In the genomic region with DNA sequence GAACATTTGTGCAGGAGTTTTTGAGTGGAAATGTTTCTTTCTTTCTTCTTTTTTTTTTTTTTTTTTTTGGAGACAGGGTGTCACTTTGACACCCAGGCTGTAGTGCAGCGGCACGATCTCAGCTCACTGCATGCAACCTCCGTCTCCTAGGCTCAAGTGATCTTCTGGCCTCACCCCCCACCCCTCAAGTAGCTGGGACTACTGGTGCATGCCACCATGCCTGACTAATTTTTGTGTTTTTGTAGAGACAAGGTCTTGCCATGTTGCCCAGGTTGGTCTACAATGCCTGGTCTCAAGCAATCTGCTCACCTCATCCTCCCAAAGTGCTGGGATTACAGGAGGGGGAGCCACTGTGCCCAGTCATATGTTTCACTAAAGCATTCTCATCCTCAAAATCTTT, we compare ENCODE assay signal across 27 cellular contexts.
"Had no signal": no experiment of that assay in that cellular context is flagged by ENCODE, and none has a peak within 500 bp of the region (broad histone marks: within the 10 kb centered on the region; RNA-seq: fewer than 3 reads in every experiment).

No MANE protein-coding gene starts in this region.

- H3K36me3 ChIP-seq: colonic mucosa, heart left ventricle, neutrophil, right lobe of liver, spleen, stomach, thoracic aorta, vagina had no signal

- H3K9me3 ChIP-seq: colonic mucosa, neutrophil, psoas muscle, right lobe of liver, thoracic aorta, vagina had no signal

- H3K4me3 Mint-ChIP-seq: naive thymus-derived CD4-positive, alpha-beta T cell; nephron progenitor cell had no signal

- ATAC-seq: heart left ventricle; left colon; left ventricle myocardium superior; naive thymus-derived CD4-positive, alpha-beta T cell; psoas muscle; right lobe of liver had no signal

- H3K4me1 Mint-ChIP-seq: naive thymus-derived CD4-positive, alpha-beta T cell; nephron progenitor cell had no signal

- DNase-seq: colonic mucosa; dorsolateral prefrontal cortex; effector CD8-positive, alpha-beta T cell; heart left ventricle; hippocampal formation; left colon; left ventricle myocardium superior; mesenchymal stem cell; naive thymus-derived CD4-positive, alpha-beta T cell; nephron progenitor cell; psoas muscle; retina; right lobe of liver; spleen; stimulated activated CD4-positive, alpha-beta T cell treated with anti-CD3 and anti-CD28 coated beads, Interleukin-15, amount 100 ng/mL, for 24 hours; stimulated activated CD4-positive, alpha-beta T cell treated with anti-CD3 and anti-CD28 coated beads, Interleukin-1b, Interleukin-23, amount 100 ng/mL, for 48 hours; stimulated activated CD4-positive, alpha-beta T cell treated with anti-CD3 and anti-CD28 coated beads, Interleukin-4, amount 100 ng/mL, for 24 hours; stimulated activated naive CD4-positive, alpha-beta T cell; stomach; substantia nigra; trophoblast cell had no signal

- H3K27me3 ChIP-seq: colonic mucosa, dorsolateral prefrontal cortex, heart left ventricle, neutrophil, right lobe of liver, spleen, vagina had no signal

- H3K4me3 ChIP-seq: colonic mucosa, dorsolateral prefrontal cortex, heart left ventricle, lung, psoas muscle, right lobe of liver, spleen, stomach, thoracic aorta, vagina had no signal

- H3K27ac ChIP-seq: colonic mucosa, dorsolateral prefrontal cortex, heart left ventricle, neutrophil, psoas muscle, right lobe of liver, spleen, stomach, thoracic aorta, vagina had no signal

- H3K4me1 ChIP-seq: colonic mucosa, heart left ventricle, psoas muscle, right lobe of liver, stomach, vagina had no signal

- H3K27ac Mint-ChIP-seq: naive thymus-derived CD4-positive, alpha-beta T cell; nephron progenitor cell had no signal

- FAIRE-seq: endometrium, frontal cortex had no signal
